8 cellular contexts compared by ENCODE assay signal in genomic region chr1:155226910-155227260, GRCh38. TPM values are rescaled to one million over a fixed set of nuclear protein-coding genes. Genes with fewer than 3 reads are reported as not detected.
DNase-seq lines count a peak whose midpoint lies in the region; ATAC-seq and TF ChIP-seq lines count a peak whose summit lies in the region.

No MANE protein-coding gene starts in this region.

- H3K36me3 Mint-ChIP-seq in activated naive CD4-positive, alpha-beta T cell treated with anti-CD3 and anti-CD28 coated beads, Interleukin-2, amount 50 U/mL, for 72 hours: peaks cover 0 to 18% of the 10 kb centered on the region in 2 donors

- DNase-seq in BE2C (peak; percentile 67), NCI-H524 (lab: John Stamatoyannopoulos, UW) (peak; percentile 35 to 69), heart right ventricle (peak; percentile 29 to 55), pons (ENCODE audit: low spot score) (peak; percentile 61), GF-D8 (lab: John Stamatoyannopoulos, UW) (no peak)
- peak; percentile 55 to 77 for DNase-seq in activated naive CD4-positive, alpha-beta T cell treated with anti-CD3 and anti-CD28 coated beads, Interleukin-2, amount 50 U/mL, for 72 hours (ENCODE audit: low spot score in 2 of 2)

- H3K36me3 ChIP-seq in BE2C (peaks cover 4% of the 10 kb centered on the region; the same call in 1 of the 2 replicates), heart right ventricle (no peaks in the 10 kb centered on the region)

- WGBS in heart right ventricle, 2 donors: 0% methylated on average over 19 of the region's 19 CpGs

- intact Hi-C loops in heart right ventricle (cut with DNase I): loop anchor here in 5 of 10 donors (1.0 to 10.0 kb wide), 6 partner anchors 18 to 52 kb away; partner anchors contain the start of genes MTX1 (in 2 of the 5), KRTCAP2 (in 1 of the 5) and TRIM46 (in 1 of the 5)

- H3K4me3 ChIP-seq in BE2C (ENCODE audit: low read depth, low read length) (peak overlapping the region; percentile 70), heart right ventricle (peak overlapping the region; percentile 32 to 73 (median 62))

- peak; percentile 21 for ATAC-seq in GM21447 (IDR thresholded peaks at IDR 0.05; ENCODE audit: unreplicated experiment)
- ATAC-seq in activated naive CD4-positive, alpha-beta T cell treated with anti-CD3 and anti-CD28 coated beads, Interleukin-2, amount 50 U/mL, for 72 hours: peak; percentile 56 to 63
- ATAC-seq in heart right ventricle: peak; percentile 13 to 73 (median 48)
- ATAC-seq in HG02588 (IDR thresholded peaks at IDR 0.05; ENCODE audit: unreplicated experiment): no peak

- H3K4me1 ChIP-seq in BE2C: peaks cover 8% of the 10 kb centered on the region
- peaks cover 6 to 58% (median 17%) of the 10 kb centered on the region in 9 donors for H3K4me1 ChIP-seq in heart right ventricle

- peak overlapping the region; percentile 87 to 96 for H3K27ac Mint-ChIP-seq in activated naive CD4-positive, alpha-beta T cell treated with anti-CD3 and anti-CD28 coated beads, Interleukin-2, amount 50 U/mL, for 72 hours

- no peaks in the 10 kb centered on the region for H3K9me3 ChIP-seq in BE2C
- H3K9me3 ChIP-seq in heart right ventricle: no peaks in the 10 kb centered on the region

- no peaks in the 10 kb centered on the region for H3K9me3 Mint-ChIP-seq in activated naive CD4-positive, alpha-beta T cell treated with anti-CD3 and anti-CD28 coated beads, Interleukin-2, amount 50 U/mL, for 72 hours

- TF ChIP-seq CTCF in BE2C (IDR thresholded peaks at IDR 0.05; ENCODE audit: low read depth, low read length) (no peak), heart right ventricle (IDR thresholded peaks at IDR 0.05) (peak in 1 of 9 donors; percentile 16)

- no peaks in the 10 kb centered on the region for H3K27me3 ChIP-seq in BE2C
- no peaks in the 10 kb centered on the region for H3K27me3 ChIP-seq in heart right ventricle

- H3K27ac ChIP-seq in heart right ventricle: peak overlapping the region; percentile 15 to 91 (median 88)

RNA-seq across cellular contexts. Expression of gene MTX1, which starts 18.4 kb away (rescaled TPM):
- polyA plus RNA-seq in BE2C (2012; ENCODE audit: insufficient read depth, insufficient read length, low read depth): 149 TPM
- total RNA-seq in activated naive CD4-positive, alpha-beta T cell treated with anti-CD3 and anti-CD28 coated beads, Interleukin-2, amount 50 U/mL, for 72 hours: 10 to 100 TPM; 46.6 to 57.2 TPM
- 10 to 100 TPM; 13.1 to 25.8 (median 17.1) TPM for total RNA-seq in heart right ventricle
- polyA plus RNA-seq in heart right ventricle: 10 to 100 TPM; 33.9 to 49.7 TPM

RNA-seq across cellular contexts. Expression of gene THBS3, which starts 19.2 kb away (rescaled TPM):
- 47.4 TPM for polyA plus RNA-seq in BE2C (2012; ENCODE audit: insufficient read depth, insufficient read length, low read depth)
- total RNA-seq in activated naive CD4-positive, alpha-beta T cell treated with anti-CD3 and anti-CD28 coated beads, Interleukin-2, amount 50 U/mL, for 72 hours: 10 to 100 TPM; 17.2 to 23.6 TPM
- 1 to 10 TPM; 3.8 to 8.8 (median 6.4) TPM for total RNA-seq in heart right ventricle
- 10 to 100 TPM in 1 of 2 donors, 1 to 10 TPM in 1; 4.9 to 23.5 TPM for polyA plus RNA-seq in heart right ventricle

RNA-seq across cellular contexts. Expression of gene ENTREP3, which starts 28.4 kb away (rescaled TPM):
- 59.3 TPM for polyA plus RNA-seq in BE2C (2012; ENCODE audit: insufficient read depth, insufficient read length, low read depth)
- total RNA-seq in activated naive CD4-positive, alpha-beta T cell treated with anti-CD3 and anti-CD28 coated beads, Interleukin-2, amount 50 U/mL, for 72 hours: 10 to 100 TPM; 14.3 to 45.8 TPM
- total RNA-seq in heart right ventricle: 10 to 100 TPM in 7 of 10 donors, 1 to 10 TPM in 3; 8.6 to 21.0 (median 11.3) TPM
- polyA plus RNA-seq in heart right ventricle: 10 to 100 TPM in 1 of 2 donors, 1 to 10 TPM in 1; 7.1 to 13.7 TPM

RNA-seq across cellular contexts. Expression of gene SCAMP3, which starts 35.3 kb away (rescaled TPM):
- 203 TPM for polyA plus RNA-seq in BE2C (2012; ENCODE audit: insufficient read depth, insufficient read length, low read depth)
- total RNA-seq in activated naive CD4-positive, alpha-beta T cell treated with anti-CD3 and anti-CD28 coated beads, Interleukin-2, amount 50 U/mL, for 72 hours: 100 to 1,000 TPM in 1 of 2 donors, 10 to 100 TPM in 1; 98.9 to 107 TPM
- total RNA-seq in heart right ventricle: 10 to 100 TPM; 54.1 to 73.1 (median 60.1) TPM
- 100 to 1,000 TPM in 1 of 2 donors, 10 to 100 TPM in 1; 47.9 to 109 TPM for polyA plus RNA-seq in heart right ventricle

RNA-seq across cellular contexts. Expression of gene CLK2, which starts 46.4 kb away (rescaled TPM):
- polyA plus RNA-seq in BE2C (2012; ENCODE audit: insufficient read depth, insufficient read length, low read depth): 129 TPM
- total RNA-seq in activated naive CD4-positive, alpha-beta T cell treated with anti-CD3 and anti-CD28 coated beads, Interleukin-2, amount 50 U/mL, for 72 hours: 100 to 1,000 TPM in 1 of 2 donors, 10 to 100 TPM in 1; 90.7 to 106 TPM
- total RNA-seq in heart right ventricle: 10 to 100 TPM; 12.5 to 21.9 (median 18.0) TPM
- polyA plus RNA-seq in heart right ventricle: 10 to 100 TPM; 17.4 to 47.1 TPM
